Comparison of ENCODE assay signal across 1 cellular context in genomic region chr9:125521462-125522327, GRCh38.
A peak's percentile ranks its signal among the peaks of the same experiment; 100 is the strongest.
TF ChIP-seq lines count a peak whose summit lies in the region.

No MANE protein-coding gene starts in this region.

TF ChIP-seq in HCT116, 20 proteins besides CTCF, POLR2A, EP300 and RAD21 (continued from another document):
- TF ChIP-seq REST (IDR thresholded peaks at IDR 0.05; ENCODE audit: low read depth) (no peak), EGR1 (IDR thresholded peaks at IDR 0.05; ENCODE audit: low read depth) (no peak), TCF7L2 (IDR thresholded peaks at IDR 0.05; ENCODE audit: borderline replicate concordance, extremely low read depth, insufficient read depth, insufficient read length) (no peak), JUND (IDR thresholded peaks at IDR 0.05) (peak; percentile 81), ATF3 (IDR thresholded peaks at IDR 0.05) (0 out of 2 replicates have a peak, but pooled peaks have one; percentile 22), SIN3A (IDR thresholded peaks at IDR 0.05; ENCODE audit: low read depth) (peak; percentile 40; the same call in 1 of the 2 replicates), MAX (IDR thresholded peaks at IDR 0.05) (peak; percentile 34), EZH2 (IDR thresholded peaks at IDR 0.05) (no peak), POLR2AphosphoS5 (IDR thresholded peaks at IDR 0.05; ENCODE audit: low read depth, low read length) (no peak), CEBPB (IDR thresholded peaks at IDR 0.05; ENCODE audit: low read depth) (peak; percentile 68)
